In the genomic region with DNA sequence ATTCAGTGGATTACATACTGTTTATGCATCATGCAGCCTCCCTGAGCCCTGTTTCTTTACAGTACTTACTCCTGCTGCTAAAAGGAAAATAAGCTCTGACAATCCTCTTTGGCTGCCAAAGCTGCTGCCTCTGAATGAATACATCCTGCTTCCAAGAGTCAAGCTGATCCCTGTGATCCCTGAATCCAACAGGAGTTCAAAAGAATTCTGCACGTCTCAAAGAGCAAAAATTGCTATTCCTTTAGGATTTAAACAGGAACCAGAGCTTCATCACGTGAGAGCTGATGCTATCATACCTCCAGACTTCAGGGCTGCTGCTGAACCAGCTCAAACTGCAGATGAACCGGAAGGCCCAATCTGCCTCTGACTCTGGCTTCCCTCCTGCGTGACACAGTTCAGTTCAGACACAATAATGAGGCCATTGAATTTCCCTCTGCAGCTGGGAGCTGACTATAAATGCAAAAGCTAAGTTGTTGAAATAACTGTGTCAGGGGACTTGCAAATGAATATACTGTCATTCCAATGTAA, we compare ENCODE assay signal across 9 cellular contexts.
DNase-seq lines count a peak whose midpoint lies in the region; ATAC-seq and TF ChIP-seq lines count a peak whose summit lies in the region.
"Had no signal": no experiment of that assay in that cellular context is flagged by ENCODE, and none has a peak within 500 bp of the region (broad histone marks: within the 10 kb centered on the region; RNA-seq: fewer than 3 reads in every experiment).

No MANE protein-coding gene starts in this region.

- no peak for TF ChIP-seq CTCF in glutamatergic neuron (IDR thresholded peaks at IDR 0.05; ENCODE audit: partially characterized antibody, unreplicated experiment)
- TF ChIP-seq CTCF in osteocyte (IDR thresholded peaks at IDR 0.05), result no peak

- H3K4me1 Mint-ChIP-seq in glutamatergic neuron (ENCODE audit: low read depth, unreplicated experiment) (peaks cover 12% of the 10 kb centered on the region), osteocyte (ENCODE audit: unreplicated experiment) (peaks cover 17% of the 10 kb centered on the region)

- H3K36me3 ChIP-seq in HUES64 (ENCODE audit: insufficient read depth, low read length), result no peaks in the 10 kb centered on the region

- H3K36me3 Mint-ChIP-seq in glutamatergic neuron (ENCODE audit: unreplicated experiment) (no peaks in the 10 kb centered on the region), osteocyte (ENCODE audit: unreplicated experiment) (peaks cover 1% of the 10 kb centered on the region)

- H3K4me3 ChIP-seq in HUES64 (ENCODE audit: low read length), result no peak overlapping the region

- H3K27ac Mint-ChIP-seq in glutamatergic neuron (ENCODE audit: unreplicated experiment), result peak overlapping the region; percentile 19
- peak overlapping the region; percentile 71 for H3K27ac Mint-ChIP-seq in osteocyte (ENCODE audit: unreplicated experiment)

- no peaks in the 10 kb centered on the region for H3K9me3 Mint-ChIP-seq in glutamatergic neuron (ENCODE audit: unreplicated experiment)
- H3K9me3 Mint-ChIP-seq in osteocyte (ENCODE audit: unreplicated experiment), result no peaks in the 10 kb centered on the region

- WGBS in HUES64, result 46% methylated on average over 4 of the region's 4 CpGs

- peak overlapping the region; percentile 52; the same call in 1 of the 2 replicates for H3K27ac ChIP-seq in HUES64 (ENCODE audit: low read depth, low read length)

- DNase-seq in OCI-M1 (lab: John Stamatoyannopoulos, UW) (peak; percentile 28), glutamatergic neuron (peak; percentile 21), osteocyte (ENCODE audit: extremely low spot score, unreplicated experiment) (no peak), activated T-cell treated with anti-CD3 and anti-CD28 coated beads for 4 hours (no peak)
- DNase-seq in activated CD8-positive, alpha-beta memory T cell treated with anti-CD3 and anti-CD28 coated beads, Interleukin-2, amount 50 U/mL, for 4 hours, result no peak
- no peak for DNase-seq in stimulated activated CD8-positive, alpha-beta memory T cell treated with anti-CD3 and anti-CD28 coated beads, Interleukin-4, amount 100 ng/mL, for 48 hours
- DNase-seq: activated CD4-positive, alpha-beta T cell treated with anti-CD3 and anti-CD28 coated beads for 48 hours had no signal

- ATAC-seq in HG02885 (IDR thresholded peaks at IDR 0.05; ENCODE audit: poor library complexity, unreplicated experiment), result no peak

- peaks cover 27% of the 10 kb centered on the region for H3K4me1 ChIP-seq in HUES64 (ENCODE audit: insufficient read depth, low read length)

- no peaks in the 10 kb centered on the region for H3K9me3 ChIP-seq in HUES64 (ENCODE audit: insufficient read depth, low read depth, low read length)

- H3K4me3 Mint-ChIP-seq in glutamatergic neuron (ENCODE audit: unreplicated experiment), result no peak overlapping the region
- no peak overlapping the region for H3K4me3 Mint-ChIP-seq in osteocyte (ENCODE audit: unreplicated experiment)

- H3K27me3 ChIP-seq in HUES64 (ENCODE audit: insufficient read depth, low read length), result no peaks in the 10 kb centered on the region

- H3K27me3 Mint-ChIP-seq in glutamatergic neuron (ENCODE audit: unreplicated experiment) (peaks cover 2% of the 10 kb centered on the region), osteocyte (ENCODE audit: unreplicated experiment) (no peaks in the 10 kb centered on the region)

- peak overlapping the region; percentile 49; the same call in 1 of the 2 replicates for H3K9ac ChIP-seq in HUES64 (ENCODE audit: low read depth, low read length)

Comparison
In these comparisons a context has a peak if more than half of its experiments do, and no peak if none do; other contexts are left out.
1. DNase-seq: peak in OCI-M1 (single experiment) and glutamatergic neuron (single experiment); none in osteocyte (single experiment), activated CD8-positive, alpha-beta memory T cell treated with anti-CD3 and anti-CD28 coated beads, Interleukin-2, amount 50 U/mL, for 4 hours (single experiment), stimulated activated CD8-positive, alpha-beta memory T cell treated with anti-CD3 and anti-CD28 coated beads, Interleukin-4, amount 100 ng/mL, for 48 hours (single experiment) and activated T-cell treated with anti-CD3 and anti-CD28 coated beads for 4 hours (single experiment).